In the genomic region with DNA sequence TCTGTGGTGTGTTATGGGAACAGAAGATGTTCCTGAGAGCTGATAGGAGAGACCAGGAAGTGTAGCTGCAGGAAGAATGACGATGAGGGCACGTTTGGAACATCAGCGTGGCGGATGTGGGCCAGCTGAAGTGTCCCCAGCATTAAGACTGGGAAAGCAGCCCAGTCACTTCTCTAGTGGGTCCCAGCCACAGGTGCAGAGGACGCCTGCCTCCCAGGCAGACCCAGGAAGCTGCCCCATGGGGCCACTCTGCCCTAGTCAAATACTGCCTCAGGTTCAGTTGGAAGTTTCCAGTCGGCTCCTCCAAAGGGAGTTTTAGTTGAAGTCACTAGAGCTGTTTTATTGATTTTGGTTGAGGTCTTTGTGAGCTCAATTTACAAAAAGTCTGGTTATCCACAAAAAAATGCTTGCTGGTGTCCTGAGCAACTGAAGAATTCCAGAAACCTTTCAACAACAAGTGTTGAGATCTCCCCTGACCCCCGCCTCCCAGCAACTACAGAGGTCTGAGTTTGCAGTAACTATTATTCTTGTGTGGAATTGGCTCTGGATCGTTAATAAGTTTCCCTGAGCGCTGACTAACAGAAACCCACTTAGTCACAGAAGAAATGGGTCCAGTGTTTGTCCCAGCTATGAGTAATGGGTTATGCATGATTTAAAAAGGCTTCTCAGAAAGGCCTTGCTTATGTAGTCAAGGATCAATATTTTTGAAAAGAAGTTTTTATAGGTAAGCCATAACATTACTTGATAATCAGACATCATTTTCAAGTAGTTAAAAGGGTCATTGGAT, we compare ENCODE assay signal across 1 cellular context.
TF ChIP-seq lines count a peak whose summit lies in the region.

No MANE protein-coding gene starts in this region.

TF ChIP-seq in HepG2, 621 proteins besides CTCF, POLR2A, EP300 and RAD21 (continued from another document and continues in another):
- TF ChIP-seq, protein P1, sequence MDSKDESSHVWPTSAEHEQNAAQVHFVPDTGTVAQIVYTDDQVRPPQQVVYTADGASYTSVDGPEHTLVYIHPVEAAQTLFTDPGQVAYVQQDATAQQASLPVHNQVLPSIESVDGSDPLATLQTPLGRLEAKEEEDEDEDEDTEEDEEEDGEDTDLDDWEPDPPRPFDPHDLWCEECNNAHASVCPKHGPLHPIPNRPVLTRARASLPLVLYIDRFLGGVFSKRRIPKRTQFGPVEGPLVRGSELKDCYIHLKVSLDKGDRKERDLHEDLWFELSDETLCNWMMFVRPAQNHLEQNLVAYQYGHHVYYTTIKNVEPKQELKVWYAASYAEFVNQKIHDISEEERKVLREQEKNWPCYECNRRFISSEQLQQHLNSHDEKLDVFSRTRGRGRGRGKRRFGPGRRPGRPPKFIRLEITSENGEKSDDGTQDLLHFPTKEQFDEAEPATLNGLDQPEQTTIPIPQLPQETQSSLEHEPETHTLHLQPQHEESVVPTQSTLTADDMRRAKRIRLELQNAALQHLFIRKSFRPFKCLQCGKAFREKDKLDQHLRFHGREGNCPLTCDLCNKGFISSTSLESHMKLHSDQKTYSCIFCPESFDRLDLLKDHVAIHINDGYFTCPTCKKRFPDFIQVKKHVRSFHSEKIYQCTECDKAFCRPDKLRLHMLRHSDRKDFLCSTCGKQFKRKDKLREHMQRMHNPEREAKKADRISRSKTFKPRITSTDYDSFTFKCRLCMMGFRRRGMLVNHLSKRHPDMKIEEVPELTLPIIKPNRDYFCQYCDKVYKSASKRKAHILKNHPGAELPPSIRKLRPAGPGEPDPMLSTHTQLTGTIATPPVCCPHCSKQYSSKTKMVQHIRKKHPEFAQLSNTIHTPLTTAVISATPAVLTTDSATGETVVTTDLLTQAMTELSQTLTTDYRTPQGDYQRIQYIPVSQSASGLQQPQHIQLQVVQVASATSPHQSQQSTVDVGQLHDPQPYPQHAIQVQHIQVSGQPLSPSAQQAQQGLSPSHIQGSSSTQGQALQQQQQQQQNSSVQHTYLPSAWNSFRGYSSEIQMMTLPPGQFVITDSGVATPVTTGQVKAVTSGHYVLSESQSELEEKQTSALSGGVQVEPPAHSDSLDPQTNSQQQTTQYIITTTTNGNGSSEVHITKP (CRISPR knock-in tag; IDR thresholded peaks at IDR 0.05; ENCODE audit: low read depth): peak; percentile 91
- TF ChIP-seq, protein P2, sequence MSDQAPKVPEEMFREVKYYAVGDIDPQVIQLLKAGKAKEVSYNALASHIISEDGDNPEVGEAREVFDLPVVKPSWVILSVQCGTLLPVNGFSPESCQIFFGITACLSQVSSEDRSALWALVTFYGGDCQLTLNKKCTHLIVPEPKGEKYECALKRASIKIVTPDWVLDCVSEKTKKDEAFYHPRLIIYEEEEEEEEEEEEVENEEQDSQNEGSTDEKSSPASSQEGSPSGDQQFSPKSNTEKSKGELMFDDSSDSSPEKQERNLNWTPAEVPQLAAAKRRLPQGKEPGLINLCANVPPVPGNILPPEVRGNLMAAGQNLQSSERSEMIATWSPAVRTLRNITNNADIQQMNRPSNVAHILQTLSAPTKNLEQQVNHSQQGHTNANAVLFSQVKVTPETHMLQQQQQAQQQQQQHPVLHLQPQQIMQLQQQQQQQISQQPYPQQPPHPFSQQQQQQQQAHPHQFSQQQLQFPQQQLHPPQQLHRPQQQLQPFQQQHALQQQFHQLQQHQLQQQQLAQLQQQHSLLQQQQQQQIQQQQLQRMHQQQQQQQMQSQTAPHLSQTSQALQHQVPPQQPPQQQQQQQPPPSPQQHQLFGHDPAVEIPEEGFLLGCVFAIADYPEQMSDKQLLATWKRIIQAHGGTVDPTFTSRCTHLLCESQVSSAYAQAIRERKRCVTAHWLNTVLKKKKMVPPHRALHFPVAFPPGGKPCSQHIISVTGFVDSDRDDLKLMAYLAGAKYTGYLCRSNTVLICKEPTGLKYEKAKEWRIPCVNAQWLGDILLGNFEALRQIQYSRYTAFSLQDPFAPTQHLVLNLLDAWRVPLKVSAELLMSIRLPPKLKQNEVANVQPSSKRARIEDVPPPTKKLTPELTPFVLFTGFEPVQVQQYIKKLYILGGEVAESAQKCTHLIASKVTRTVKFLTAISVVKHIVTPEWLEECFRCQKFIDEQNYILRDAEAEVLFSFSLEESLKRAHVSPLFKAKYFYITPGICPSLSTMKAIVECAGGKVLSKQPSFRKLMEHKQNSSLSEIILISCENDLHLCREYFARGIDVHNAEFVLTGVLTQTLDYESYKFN (CRISPR knock-in tag; conservative IDR thresholded peaks at IDR 0.05): peak; percentile 95
- TF ChIP-seq ZKSCAN1 (IDR thresholded peaks at IDR 0.05; ENCODE audit: low read length): no peak
- TF ChIP-seq, protein P3, sequence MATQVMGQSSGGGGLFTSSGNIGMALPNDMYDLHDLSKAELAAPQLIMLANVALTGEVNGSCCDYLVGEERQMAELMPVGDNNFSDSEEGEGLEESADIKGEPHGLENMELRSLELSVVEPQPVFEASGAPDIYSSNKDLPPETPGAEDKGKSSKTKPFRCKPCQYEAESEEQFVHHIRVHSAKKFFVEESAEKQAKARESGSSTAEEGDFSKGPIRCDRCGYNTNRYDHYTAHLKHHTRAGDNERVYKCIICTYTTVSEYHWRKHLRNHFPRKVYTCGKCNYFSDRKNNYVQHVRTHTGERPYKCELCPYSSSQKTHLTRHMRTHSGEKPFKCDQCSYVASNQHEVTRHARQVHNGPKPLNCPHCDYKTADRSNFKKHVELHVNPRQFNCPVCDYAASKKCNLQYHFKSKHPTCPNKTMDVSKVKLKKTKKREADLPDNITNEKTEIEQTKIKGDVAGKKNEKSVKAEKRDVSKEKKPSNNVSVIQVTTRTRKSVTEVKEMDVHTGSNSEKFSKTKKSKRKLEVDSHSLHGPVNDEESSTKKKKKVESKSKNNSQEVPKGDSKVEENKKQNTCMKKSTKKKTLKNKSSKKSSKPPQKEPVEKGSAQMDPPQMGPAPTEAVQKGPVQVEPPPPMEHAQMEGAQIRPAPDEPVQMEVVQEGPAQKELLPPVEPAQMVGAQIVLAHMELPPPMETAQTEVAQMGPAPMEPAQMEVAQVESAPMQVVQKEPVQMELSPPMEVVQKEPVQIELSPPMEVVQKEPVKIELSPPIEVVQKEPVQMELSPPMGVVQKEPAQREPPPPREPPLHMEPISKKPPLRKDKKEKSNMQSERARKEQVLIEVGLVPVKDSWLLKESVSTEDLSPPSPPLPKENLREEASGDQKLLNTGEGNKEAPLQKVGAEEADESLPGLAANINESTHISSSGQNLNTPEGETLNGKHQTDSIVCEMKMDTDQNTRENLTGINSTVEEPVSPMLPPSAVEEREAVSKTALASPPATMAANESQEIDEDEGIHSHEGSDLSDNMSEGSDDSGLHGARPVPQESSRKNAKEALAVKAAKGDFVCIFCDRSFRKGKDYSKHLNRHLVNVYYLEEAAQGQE (IDR thresholded peaks at IDR 0.05; ENCODE audit: borderline replicate concordance in 1 of 2, low read depth in 1 of 2, low read length in 2 of 2): no peak; a peak in 1 of 4 replicates
- no peak for TF ChIP-seq JARID2 (CRISPR knock-in tag; IDR thresholded peaks at IDR 0.05; ENCODE audit: insufficient replicate concordance)
- TF ChIP-seq ZNF766 (CRISPR knock-in tag; IDR thresholded peaks at IDR 0.05; ENCODE audit: borderline replicate concordance): no peak
- TF ChIP-seq, protein P4, sequence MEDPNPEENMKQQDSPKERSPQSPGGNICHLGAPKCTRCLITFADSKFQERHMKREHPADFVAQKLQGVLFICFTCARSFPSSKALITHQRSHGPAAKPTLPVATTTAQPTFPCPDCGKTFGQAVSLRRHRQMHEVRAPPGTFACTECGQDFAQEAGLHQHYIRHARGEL (CRISPR knock-in tag; IDR thresholded peaks at IDR 0.05): no peak
- TF ChIP-seq POLR2AphosphoS2 (IDR thresholded peaks at IDR 0.05; ENCODE audit: low read depth, low read length): no peak
- no peak for TF ChIP-seq RAD51 (IDR thresholded peaks at IDR 0.05; ENCODE audit: borderline replicate concordance)
- TF ChIP-seq ZNF605 (CRISPR knock-in tag; IDR thresholded peaks at IDR 0.05): 0 out of 2 replicates have a peak, but pooled peaks have one; percentile 45
- no peak for TF ChIP-seq NFRKB (IDR thresholded peaks at IDR 0.05)
- TF ChIP-seq, protein P5, sequence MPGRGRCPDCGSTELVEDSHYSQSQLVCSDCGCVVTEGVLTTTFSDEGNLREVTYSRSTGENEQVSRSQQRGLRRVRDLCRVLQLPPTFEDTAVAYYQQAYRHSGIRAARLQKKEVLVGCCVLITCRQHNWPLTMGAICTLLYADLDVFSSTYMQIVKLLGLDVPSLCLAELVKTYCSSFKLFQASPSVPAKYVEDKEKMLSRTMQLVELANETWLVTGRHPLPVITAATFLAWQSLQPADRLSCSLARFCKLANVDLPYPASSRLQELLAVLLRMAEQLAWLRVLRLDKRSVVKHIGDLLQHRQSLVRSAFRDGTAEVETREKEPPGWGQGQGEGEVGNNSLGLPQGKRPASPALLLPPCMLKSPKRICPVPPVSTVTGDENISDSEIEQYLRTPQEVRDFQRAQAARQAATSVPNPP (CRISPR knock-in tag; IDR thresholded peaks at IDR 0.05): no peak
- no peak for TF ChIP-seq ZNF773 (CRISPR knock-in tag; IDR thresholded peaks at IDR 0.05; ENCODE audit: borderline replicate concordance)
- TF ChIP-seq ZNF101 (CRISPR knock-in tag; IDR thresholded peaks at IDR 0.05; ENCODE audit: borderline replicate concordance, low read depth): no peak
- peak; percentile 60 for TF ChIP-seq RCOR2 (CRISPR knock-in tag; IDR thresholded peaks at IDR 0.05)
- TF ChIP-seq, protein P6, sequence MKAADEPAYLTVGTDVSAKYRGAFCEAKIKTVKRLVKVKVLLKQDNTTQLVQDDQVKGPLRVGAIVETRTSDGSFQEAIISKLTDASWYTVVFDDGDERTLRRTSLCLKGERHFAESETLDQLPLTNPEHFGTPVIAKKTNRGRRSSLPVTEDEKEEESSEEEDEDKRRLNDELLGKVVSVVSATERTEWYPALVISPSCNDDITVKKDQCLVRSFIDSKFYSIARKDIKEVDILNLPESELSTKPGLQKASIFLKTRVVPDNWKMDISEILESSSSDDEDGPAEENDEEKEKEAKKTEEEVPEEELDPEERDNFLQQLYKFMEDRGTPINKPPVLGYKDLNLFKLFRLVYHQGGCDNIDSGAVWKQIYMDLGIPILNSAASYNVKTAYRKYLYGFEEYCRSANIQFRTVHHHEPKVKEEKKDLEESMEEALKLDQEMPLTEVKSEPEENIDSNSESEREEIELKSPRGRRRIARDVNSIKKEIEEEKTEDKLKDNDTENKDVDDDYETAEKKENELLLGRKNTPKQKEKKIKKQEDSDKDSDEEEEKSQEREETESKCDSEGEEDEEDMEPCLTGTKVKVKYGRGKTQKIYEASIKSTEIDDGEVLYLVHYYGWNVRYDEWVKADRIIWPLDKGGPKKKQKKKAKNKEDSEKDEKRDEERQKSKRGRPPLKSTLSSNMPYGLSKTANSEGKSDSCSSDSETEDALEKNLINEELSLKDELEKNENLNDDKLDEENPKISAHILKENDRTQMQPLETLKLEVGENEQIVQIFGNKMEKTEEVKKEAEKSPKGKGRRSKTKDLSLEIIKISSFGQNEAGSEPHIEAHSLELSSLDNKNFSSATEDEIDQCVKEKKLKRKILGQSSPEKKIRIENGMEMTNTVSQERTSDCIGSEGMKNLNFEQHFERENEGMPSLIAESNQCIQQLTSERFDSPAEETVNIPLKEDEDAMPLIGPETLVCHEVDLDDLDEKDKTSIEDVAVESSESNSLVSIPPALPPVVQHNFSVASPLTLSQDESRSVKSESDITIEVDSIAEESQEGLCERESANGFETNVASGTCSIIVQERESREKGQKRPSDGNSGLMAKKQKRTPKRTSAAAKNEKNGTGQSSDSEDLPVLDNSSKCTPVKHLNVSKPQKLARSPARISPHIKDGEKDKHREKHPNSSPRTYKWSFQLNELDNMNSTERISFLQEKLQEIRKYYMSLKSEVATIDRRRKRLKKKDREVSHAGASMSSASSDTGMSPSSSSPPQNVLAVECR (CRISPR knock-in tag; IDR thresholded peaks at IDR 0.05; ENCODE audit: borderline replicate concordance): no peak; the same call in 1 of the 2 replicates
- TF ChIP-seq ZNF326 (CRISPR knock-in tag; IDR thresholded peaks at IDR 0.05; ENCODE audit: borderline replicate concordance): no peak
- no peak for TF ChIP-seq RFX5 (IDR thresholded peaks at IDR 0.05; ENCODE audit: low read depth, low read length)
- peak; percentile 23; the same call in 1 of the 2 replicates for TF ChIP-seq CBX5 (CRISPR knock-in tag; IDR thresholded peaks at IDR 0.05; ENCODE audit: borderline replicate concordance)
- TF ChIP-seq ZNF563 (CRISPR knock-in tag; IDR thresholded peaks at IDR 0.05): no peak
- TF ChIP-seq, protein P7, sequence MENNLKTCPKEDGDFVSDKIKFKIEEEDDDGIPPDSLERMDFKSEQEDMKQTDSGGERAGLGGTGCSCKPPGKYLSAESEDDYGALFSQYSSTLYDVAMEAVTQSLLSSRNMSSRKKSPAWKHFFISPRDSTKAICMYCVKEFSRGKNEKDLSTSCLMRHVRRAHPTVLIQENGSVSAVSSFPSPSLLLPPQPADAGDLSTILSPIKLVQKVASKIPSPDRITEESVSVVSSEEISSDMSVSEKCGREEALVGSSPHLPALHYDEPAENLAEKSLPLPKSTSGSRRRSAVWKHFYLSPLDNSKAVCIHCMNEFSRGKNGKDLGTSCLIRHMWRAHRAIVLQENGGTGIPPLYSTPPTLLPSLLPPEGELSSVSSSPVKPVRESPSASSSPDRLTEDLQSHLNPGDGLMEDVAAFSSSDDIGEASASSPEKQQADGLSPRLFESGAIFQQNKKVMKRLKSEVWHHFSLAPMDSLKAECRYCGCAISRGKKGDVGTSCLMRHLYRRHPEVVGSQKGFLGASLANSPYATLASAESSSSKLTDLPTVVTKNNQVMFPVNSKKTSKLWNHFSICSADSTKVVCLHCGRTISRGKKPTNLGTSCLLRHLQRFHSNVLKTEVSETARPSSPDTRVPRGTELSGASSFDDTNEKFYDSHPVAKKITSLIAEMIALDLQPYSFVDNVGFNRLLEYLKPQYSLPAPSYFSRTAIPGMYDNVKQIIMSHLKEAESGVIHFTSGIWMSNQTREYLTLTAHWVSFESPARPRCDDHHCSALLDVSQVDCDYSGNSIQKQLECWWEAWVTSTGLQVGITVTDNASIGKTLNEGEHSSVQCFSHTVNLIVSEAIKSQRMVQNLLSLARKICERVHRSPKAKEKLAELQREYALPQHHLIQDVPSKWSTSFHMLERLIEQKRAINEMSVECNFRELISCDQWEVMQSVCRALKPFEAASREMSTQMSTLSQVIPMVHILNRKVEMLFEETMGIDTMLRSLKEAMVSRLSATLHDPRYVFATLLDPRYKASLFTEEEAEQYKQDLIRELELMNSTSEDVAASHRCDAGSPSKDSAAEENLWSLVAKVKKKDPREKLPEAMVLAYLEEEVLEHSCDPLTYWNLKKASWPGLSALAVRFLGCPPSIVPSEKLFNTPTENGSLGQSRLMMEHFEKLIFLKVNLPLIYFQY (CRISPR knock-in tag; IDR thresholded peaks at IDR 0.05; ENCODE audit: borderline replicate concordance): 0 out of 2 replicates have a peak, but pooled peaks have one; percentile 61
- TF ChIP-seq ATF7 (IDR thresholded peaks at IDR 0.05): no peak
- no peak for TF ChIP-seq ATF7 (CRISPR knock-in tag; IDR thresholded peaks at IDR 0.05)
- TF ChIP-seq, protein P8, sequence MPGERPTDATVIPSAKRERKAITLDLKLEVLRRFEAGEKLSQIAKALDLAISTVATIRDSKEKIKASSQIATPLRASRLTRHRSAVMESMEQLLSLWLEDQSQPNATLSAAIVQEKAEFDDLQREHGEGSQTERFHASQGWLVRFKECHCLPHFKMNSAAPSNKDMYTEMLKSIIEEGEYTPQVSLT (CRISPR knock-in tag; IDR thresholded peaks at IDR 0.05; ENCODE audit: borderline replicate concordance, low read depth): no peak
